8 cellular contexts compared by ENCODE assay signal in the genomic region with DNA sequence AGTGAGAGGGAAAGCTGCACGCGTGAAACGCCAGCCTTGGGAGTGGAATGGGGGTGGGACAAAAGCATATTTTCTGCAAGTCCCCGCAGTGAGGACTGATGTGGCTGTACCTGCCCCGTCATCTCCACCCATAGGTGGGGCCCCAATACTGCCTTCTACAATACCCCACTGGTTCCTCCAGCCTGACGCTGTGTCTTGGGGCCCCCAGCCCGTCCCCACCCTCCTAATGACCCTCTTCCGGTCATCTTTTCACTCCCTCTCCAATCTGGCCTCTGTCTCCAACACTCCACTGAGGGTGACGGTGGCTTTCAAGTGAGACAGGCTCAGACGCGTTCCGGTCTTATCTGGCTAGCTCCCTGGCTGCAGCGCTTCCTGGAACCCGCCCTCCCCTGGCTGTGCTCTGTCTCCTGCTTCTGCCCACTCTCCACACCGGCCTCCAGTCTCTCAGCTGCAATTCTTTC.
DNase-seq lines count a peak whose midpoint lies in the region; ATAC-seq and TF ChIP-seq lines count a peak whose summit lies in the region.

No MANE protein-coding gene starts in this region.

- TF ChIP-seq EP300 in SK-N-SH (IDR thresholded peaks at IDR 0.05; ENCODE audit: borderline replicate concordance in 1 of 2, low read depth in 1 of 2, low read length in 1 of 2), result no peak

- H3K4me2 ChIP-seq in SK-N-SH, result no peak overlapping the region
- H3K4me2 ChIP-seq in neural progenitor cell, result peak overlapping the region; percentile 8
- no peak overlapping the region for H3K4me2 ChIP-seq in GM23248 (ENCODE audit: unreplicated experiment)

- H3K27me3 ChIP-seq in GM06990 (replicated peaks; ENCODE audit: control insufficient read depth, insufficient read depth, low read length), result no peaks in the 10 kb centered on the region
- H3K27me3 ChIP-seq in SK-N-SH (ENCODE audit: insufficient read depth), result no peaks in the 10 kb centered on the region
- peaks cover 6% of the 10 kb centered on the region for H3K27me3 ChIP-seq in neural progenitor cell
- no peaks in the 10 kb centered on the region for H3K27me3 ChIP-seq in GM23248 (replicated peaks; ENCODE audit: insufficient read depth)

- H3K9me2 ChIP-seq in SK-N-SH, result no peaks in the 10 kb centered on the region
- no peaks in the 10 kb centered on the region for H3K9me2 ChIP-seq in GM23248 (ENCODE audit: insufficient read depth)

- peak; percentile 15 for TF ChIP-seq RAD21 in SK-N-SH (IDR thresholded peaks at IDR 0.05; ENCODE audit: low read length)

- no peak for ATAC-seq in HG03097 (IDR thresholded peaks at IDR 0.05; ENCODE audit: low FRiP score, unreplicated experiment)

- no peaks in the 10 kb centered on the region for H3K36me3 Mint-ChIP-seq in neural progenitor cell

- H3K9me3 ChIP-seq in SK-N-SH (no peaks in the 10 kb centered on the region), neural progenitor cell (ENCODE audit: low read depth) (no peaks in the 10 kb centered on the region), GM23248 (ENCODE audit: low read depth) (no peaks in the 10 kb centered on the region)

- H2AFZ ChIP-seq in SK-N-SH (ENCODE audit: low read depth), result no peak overlapping the region
- H2AFZ ChIP-seq in neural progenitor cell (replicated peaks), result no peak overlapping the region
- no peak overlapping the region for H2AFZ ChIP-seq in GM23248

- H3K4me1 Mint-ChIP-seq in neural progenitor cell, result peaks cover 22% of the 10 kb centered on the region

- H3K79me2 ChIP-seq in SK-N-SH (ENCODE audit: insufficient read depth) (peaks cover 85% of the 10 kb centered on the region), neural progenitor cell (ENCODE audit: low read depth) (peaks cover 63% of the 10 kb centered on the region), GM23248 (ENCODE audit: insufficient read depth) (peaks cover 100% of the 10 kb centered on the region)

- peaks cover 73% of the 10 kb centered on the region for H4K20me1 ChIP-seq in SK-N-SH (ENCODE audit: insufficient read depth)
- H4K20me1 ChIP-seq in neural progenitor cell (ENCODE audit: low read depth), result peaks cover 86% of the 10 kb centered on the region
- peaks cover 18% of the 10 kb centered on the region; the same call in 1 of the 2 replicates for H4K20me1 ChIP-seq in GM23248 (ENCODE audit: insufficient read depth)

- peaks cover under 1% of the 10 kb centered on the region for H3K27me3 Mint-ChIP-seq in neural progenitor cell (ENCODE audit: insufficient read depth, low read depth)

- no peak overlapping the region for H3K4me3 Mint-ChIP-seq in neural progenitor cell

- 57% methylated on average over 15 of the region's 15 CpGs for WGBS in SK-N-SH (ENCODE audit: low lambda C conversion rate)
- 93 to 95% methylated on average over 15 of the region's 15 CpGs for WGBS in GM23248 (ENCODE audit: low coverage in 1 of 2, low lambda C conversion rate in 2 of 2, missing lambda C conversion rate in 2 of 2), 2 experiments

- H3K27ac ChIP-seq in SK-N-SH (ENCODE audit: low read depth in 2 of 2, low read length in 1 of 2) (peak overlapping the region in 1 of 2 experiments; percentile 92; a peak in 2 of 4 replicates), neural progenitor cell (no peak overlapping the region), GM23248 (no peak overlapping the region)

- CTCF ChIA-PET in SK-N-SH (lab: Yijun Ruan, JAX), result interaction anchor here (0.8 to 3.9 kb wide), 11 partner anchors 10 to 157 kb away, joined by 3 to 14 read pairs (median 5); a partner anchor contains a TSS

- DNase-seq in GM06990 (ENCODE audit: extremely low read depth, insufficient read length), result no peak
- peak; percentile 79 for DNase-seq in SK-N-SH
- peak; percentile 56 for DNase-seq in fibroblast of pulmonary artery (ENCODE audit: low read depth)
- peak; percentile 59 for DNase-seq in neural progenitor cell (ENCODE audit: low spot score)
- no peak for DNase-seq in activated effector memory CD4-positive, alpha-beta T cell treated with anti-CD3 and anti-CD28 coated beads, Interleukin-2, amount 50 U/mL, for 16 hours
- no peak for DNase-seq in activated CD4-positive, alpha-beta T cell treated with anti-CD3 and anti-CD28 coated beads, Interleukin-2, amount 50 U/mL, for 4 hours
- DNase-seq in GM23248, result no peak

- H3F3A ChIP-seq in SK-N-SH (replicated peaks; ENCODE audit: insufficient read depth) (peaks cover 14% of the 10 kb centered on the region), neural progenitor cell (ENCODE audit: low read depth) (no peaks in the 10 kb centered on the region), GM23248 (ENCODE audit: insufficient read depth) (peaks cover 18% of the 10 kb centered on the region; the same call in 1 of the 2 replicates)

- in situ Hi-C loops in GM23248 (cut with MboI), result no loop called here

- no peaks in the 10 kb centered on the region for H3K36me3 ChIP-seq in GM06990 (ENCODE audit: control insufficient read depth, insufficient read depth, low read length)
- H3K36me3 ChIP-seq in SK-N-SH (replicated peaks in 1 of 2; ENCODE audit: control insufficient read depth in 1 of 2, insufficient read depth in 2 of 2, low read length in 1 of 2), result no peaks in the 10 kb centered on the region
- H3K36me3 ChIP-seq in neural progenitor cell, result no peaks in the 10 kb centered on the region
- no peaks in the 10 kb centered on the region for H3K36me3 ChIP-seq in GM23248 (ENCODE audit: low read depth)

- H3K4me1 ChIP-seq in SK-N-SH (ENCODE audit: control insufficient read depth in 1 of 2, insufficient read depth in 2 of 2, low read depth in 1 of 2, low read length in 1 of 2) (peaks cover 23 to 59% of the 10 kb centered on the region in 2 experiments), neural progenitor cell (peaks cover 14% of the 10 kb centered on the region), GM23248 (ENCODE audit: insufficient read depth) (peaks cover 34% of the 10 kb centered on the region)

- no peak overlapping the region for H3K4me3 ChIP-seq in GM06990 (replicated peaks; ENCODE audit: low read depth, low read length)
- no peak overlapping the region for H3K4me3 ChIP-seq in SK-N-SH (ENCODE audit: low read depth in 2 of 2, low read length in 1 of 2)
- H3K4me3 ChIP-seq in fibroblast of pulmonary artery (replicated peaks; ENCODE audit: low read depth, low read length), result no peak overlapping the region
- no peak overlapping the region for H3K4me3 ChIP-seq in neural progenitor cell
- H3K4me3 ChIP-seq in GM23248, result no peak overlapping the region

- H3K27ac Mint-ChIP-seq in neural progenitor cell, result no peak overlapping the region

- H3K9me3 Mint-ChIP-seq in neural progenitor cell, result no peaks in the 10 kb centered on the region

- H3K9ac ChIP-seq in SK-N-SH, result no peak overlapping the region
- no peak overlapping the region for H3K9ac ChIP-seq in neural progenitor cell
- no peak overlapping the region for H3K9ac ChIP-seq in GM23248

- TF ChIP-seq CTCF in GM06990 (IDR thresholded peaks at IDR 0.05; ENCODE audit: insufficient read depth, low read length, poor library complexity, severe bottlenecking), result peak; percentile 18
- no peak for TF ChIP-seq CTCF in SK-N-SH (IDR thresholded peaks at IDR 0.05)
- TF ChIP-seq CTCF in fibroblast of pulmonary artery (IDR thresholded peaks at IDR 0.05; ENCODE audit: low read length, missing control alignments), result no peak
- TF ChIP-seq CTCF in neural progenitor cell (IDR thresholded peaks at IDR 0.05), result no peak

- POLR2A ChIA-PET in SK-N-SH (lab: Yijun Ruan, JAX), result interaction anchor here (1.3 kb wide), 1 partner anchor 157 kb away, joined by 5 read pairs; a partner anchor contains a TSS

TF ChIP-seq in SK-N-SH, 30 proteins besides CTCF, POLR2A, EP300 and RAD21:
- TF ChIP-seq, protein P1, sequence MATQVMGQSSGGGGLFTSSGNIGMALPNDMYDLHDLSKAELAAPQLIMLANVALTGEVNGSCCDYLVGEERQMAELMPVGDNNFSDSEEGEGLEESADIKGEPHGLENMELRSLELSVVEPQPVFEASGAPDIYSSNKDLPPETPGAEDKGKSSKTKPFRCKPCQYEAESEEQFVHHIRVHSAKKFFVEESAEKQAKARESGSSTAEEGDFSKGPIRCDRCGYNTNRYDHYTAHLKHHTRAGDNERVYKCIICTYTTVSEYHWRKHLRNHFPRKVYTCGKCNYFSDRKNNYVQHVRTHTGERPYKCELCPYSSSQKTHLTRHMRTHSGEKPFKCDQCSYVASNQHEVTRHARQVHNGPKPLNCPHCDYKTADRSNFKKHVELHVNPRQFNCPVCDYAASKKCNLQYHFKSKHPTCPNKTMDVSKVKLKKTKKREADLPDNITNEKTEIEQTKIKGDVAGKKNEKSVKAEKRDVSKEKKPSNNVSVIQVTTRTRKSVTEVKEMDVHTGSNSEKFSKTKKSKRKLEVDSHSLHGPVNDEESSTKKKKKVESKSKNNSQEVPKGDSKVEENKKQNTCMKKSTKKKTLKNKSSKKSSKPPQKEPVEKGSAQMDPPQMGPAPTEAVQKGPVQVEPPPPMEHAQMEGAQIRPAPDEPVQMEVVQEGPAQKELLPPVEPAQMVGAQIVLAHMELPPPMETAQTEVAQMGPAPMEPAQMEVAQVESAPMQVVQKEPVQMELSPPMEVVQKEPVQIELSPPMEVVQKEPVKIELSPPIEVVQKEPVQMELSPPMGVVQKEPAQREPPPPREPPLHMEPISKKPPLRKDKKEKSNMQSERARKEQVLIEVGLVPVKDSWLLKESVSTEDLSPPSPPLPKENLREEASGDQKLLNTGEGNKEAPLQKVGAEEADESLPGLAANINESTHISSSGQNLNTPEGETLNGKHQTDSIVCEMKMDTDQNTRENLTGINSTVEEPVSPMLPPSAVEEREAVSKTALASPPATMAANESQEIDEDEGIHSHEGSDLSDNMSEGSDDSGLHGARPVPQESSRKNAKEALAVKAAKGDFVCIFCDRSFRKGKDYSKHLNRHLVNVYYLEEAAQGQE (IDR thresholded peaks at IDR 0.05; ENCODE audit: low read depth, low read length), result no peak
- TF ChIP-seq CHD2 (IDR thresholded peaks at IDR 0.05; ENCODE audit: low read length, partially characterized antibody) (no peak), SMC3 (IDR thresholded peaks at IDR 0.05; ENCODE audit: low read depth, low read length) (0 out of 2 replicates have a peak, but pooled peaks have one; percentile 4), FOXM1 (IDR thresholded peaks at IDR 0.05; ENCODE audit: low read depth) (no peak), NFIC (IDR thresholded peaks at IDR 0.05; ENCODE audit: borderline replicate concordance) (no peak), SIN3A (IDR thresholded peaks at IDR 0.05; ENCODE audit: borderline replicate concordance, low read depth, low read length) (no peak), TCF12 (IDR thresholded peaks at IDR 0.05) (no peak)
- TF ChIP-seq, protein P2, sequence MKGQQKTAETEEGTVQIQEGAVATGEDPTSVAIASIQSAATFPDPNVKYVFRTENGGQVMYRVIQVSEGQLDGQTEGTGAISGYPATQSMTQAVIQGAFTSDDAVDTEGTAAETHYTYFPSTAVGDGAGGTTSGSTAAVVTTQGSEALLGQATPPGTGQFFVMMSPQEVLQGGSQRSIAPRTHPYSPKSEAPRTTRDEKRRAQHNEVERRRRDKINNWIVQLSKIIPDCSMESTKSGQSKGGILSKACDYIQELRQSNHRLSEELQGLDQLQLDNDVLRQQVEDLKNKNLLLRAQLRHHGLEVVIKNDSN (IDR thresholded peaks at IDR 0.05; ENCODE audit: borderline replicate concordance, low read depth), result no peak

Comparison
In these comparisons a context has a peak if more than half of its experiments do, and no peak if none do; other contexts are left out.
1. DNase-seq: peak in SK-N-SH (single experiment), fibroblast of pulmonary artery (single experiment) and neural progenitor cell (single experiment); none in GM06990 (single experiment), activated effector memory CD4-positive, alpha-beta T cell treated with anti-CD3 and anti-CD28 coated beads, Interleukin-2, amount 50 U/mL, for 16 hours (single experiment), activated CD4-positive, alpha-beta T cell treated with anti-CD3 and anti-CD28 coated beads, Interleukin-2, amount 50 U/mL, for 4 hours (0 of 2) and GM23248 (single experiment).